Comparison of ENCODE assay signal across 18 cellular contexts in the genomic region with DNA sequence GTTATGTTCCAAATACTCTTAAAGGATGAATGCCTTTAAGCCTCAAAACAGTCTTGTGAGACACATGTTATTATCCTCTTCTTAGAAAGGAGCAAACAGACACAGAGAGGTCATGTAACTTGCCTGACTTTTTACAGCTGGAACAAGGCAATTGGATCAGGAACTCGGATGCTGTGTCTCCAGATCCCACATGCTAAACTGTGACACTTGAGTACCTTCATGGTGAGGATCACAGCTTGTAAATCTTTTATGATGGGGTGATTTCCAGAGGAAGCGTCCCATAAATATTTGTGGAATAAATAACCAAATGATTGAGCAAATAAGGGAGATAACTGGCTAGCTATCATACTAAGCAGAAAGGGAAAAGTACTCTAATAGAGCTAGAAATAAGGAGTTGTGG.
A peak's percentile ranks its signal among the peaks of the same experiment; 100 is the strongest.
DNase-seq lines count a peak whose midpoint lies in the region; ATAC-seq and TF ChIP-seq lines count a peak whose summit lies in the region.
"Had no signal": no experiment of that assay in that cellular context is flagged by ENCODE, and none has a peak within 500 bp of the region (broad histone marks: within the 10 kb centered on the region; RNA-seq: fewer than 3 reads in every experiment).

No MANE protein-coding gene starts in this region.

- no peak overlapping the region for H4K91ac ChIP-seq in IMR-90 (ENCODE audit: insufficient read depth, low read depth, low read length)
- no peak overlapping the region for H4K91ac ChIP-seq in mesenchymal stem cell (ENCODE audit: low read length)

- H3K14ac ChIP-seq in IMR-90 (replicated peaks; ENCODE audit: low read depth, low read length) (peak overlapping the region; percentile 40; the same call in 1 of the 2 replicates), mesenchymal stem cell (ENCODE audit: low read length in 2 of 2) (no peak overlapping the region)

- TF ChIP-seq RAD21 in IMR-90 (IDR thresholded peaks at IDR 0.05; ENCODE audit: low read length): no peak

- H4K8ac ChIP-seq in IMR-90 (ENCODE audit: low read depth in 2 of 2, low read length in 2 of 2): peak overlapping the region in 1 of 2 experiments; percentile 26; a peak in 1 of 4 replicates
- no peak overlapping the region for H4K8ac ChIP-seq in mesenchymal stem cell (ENCODE audit: low read length)

- H3K4ac ChIP-seq in IMR-90 (ENCODE audit: low read depth, low read length): no peak overlapping the region
- no peak overlapping the region for H3K4ac ChIP-seq in mesenchymal stem cell (ENCODE audit: low read depth in 1 of 2, low read length in 2 of 2)

- H3K27me3 ChIP-seq in IMR-90 (ENCODE audit: control insufficient read depth, insufficient read depth, low read length) (no peaks in the 10 kb centered on the region), mesenchymal stem cell (ENCODE audit: control insufficient read depth in 1 of 2, insufficient read depth in 1 of 2, low read length in 2 of 2) (no peaks in the 10 kb centered on the region)
- H3K27me3 ChIP-seq: BLaER1 treated with 17β-estradiol and CSF1 and Interleukin-3, amounts not matched to agents 10 nM and 100 nM had no signal

- H3K9ac ChIP-seq in IMR-90 (ENCODE audit: low read depth, low read length): no peak overlapping the region
- peak overlapping the region; percentile 31 for H3K9ac ChIP-seq in mesenchymal stem cell (ENCODE audit: low read length)
- H3K9ac ChIP-seq: BLaER1 treated with 17β-estradiol and CSF1 and Interleukin-3, amounts not matched to agents 10 nM and 100 nM had no signal

- POLR2A ChIA-PET in IMR-90 (lab: Charles Lee; ENCODE audit: unreplicated experiment): interaction anchor here (0.5 kb wide), 1 partner anchor 14 kb away, joined by 3 read pairs; no protein-coding TSS in a partner anchor

- H2AK5ac ChIP-seq in IMR-90 (ENCODE audit: low read depth, low read length) (no peak overlapping the region), mesenchymal stem cell (ENCODE audit: low read length, severe bottlenecking) (no peak overlapping the region)

- peak overlapping the region; percentile 23; the same call in 1 of the 2 replicates for H2BK20ac ChIP-seq in IMR-90 (ENCODE audit: low read depth, low read length)

- H3K56ac ChIP-seq in IMR-90 (ENCODE audit: extremely low read depth, insufficient read depth, low read length): no peak overlapping the region

- TF ChIP-seq CTCF in IMR-90 (conservative IDR thresholded peaks at IDR 0.05; ENCODE audit: low read depth, low read length): no peak

- H3K23ac ChIP-seq in IMR-90 (ENCODE audit: low read depth, low read length): peak overlapping the region; percentile 48
- no peak overlapping the region for H3K23ac ChIP-seq in mesenchymal stem cell (ENCODE audit: low read length in 2 of 2)

- H3K4me1 ChIP-seq in IMR-90 (ENCODE audit: control insufficient read depth, insufficient read depth, low read length): peaks cover 4% of the 10 kb centered on the region
- H3K4me1 ChIP-seq in mesenchymal stem cell (ENCODE audit: control insufficient read depth, insufficient read depth, low read depth, low read length): peaks cover 5% of the 10 kb centered on the region
- H3K4me1 ChIP-seq: BLaER1 treated with 17β-estradiol and CSF1 and Interleukin-3, amounts not matched to agents 10 nM and 100 nM; HAP-1 had no signal

- H3K4me2 ChIP-seq in IMR-90 (ENCODE audit: low read depth, low read length) (no peak overlapping the region), mesenchymal stem cell (ENCODE audit: low read length, poor library complexity, severe bottlenecking) (no peak overlapping the region)
- H3K4me2 ChIP-seq: BLaER1 treated with 17β-estradiol and CSF1 and Interleukin-3, amounts not matched to agents 10 nM and 100 nM had no signal

- WGBS in IMR-90 (ENCODE audit: extremely low coverage in 2 of 2, insufficient read length in 1 of 2), 2 experiments: no CpG with 5 or more reads among the region's 2 CpGs
- 60% methylated on average over 2 of the region's 2 CpGs for WGBS in mesenchymal stem cell

- H2BK12ac ChIP-seq in mesenchymal stem cell (ENCODE audit: low read length in 2 of 2): no peak overlapping the region

- H3K9me1 ChIP-seq in IMR-90 (ENCODE audit: insufficient read depth, low read length): peaks cover 12% of the 10 kb centered on the region; the same call in 1 of the 2 replicates

- dilution Hi-C loops in IMR-90 (cut with HindIII; ENCODE audit: low sequenced_read_pairs, unreplicated experiment): no loop called here

- H3K27ac ChIP-seq in IMR-90 (ENCODE audit: insufficient read depth, low read length) (no peak overlapping the region), mesenchymal stem cell (ENCODE audit: low read length, poor library complexity, severe bottlenecking) (no peak overlapping the region)
- H3K27ac ChIP-seq: 22Rv1; BLaER1 treated with 17β-estradiol and CSF1 and Interleukin-3, amounts not matched to agents 10 nM and 100 nM had no signal

- H3K79me1 ChIP-seq in IMR-90 (ENCODE audit: low read depth in 1 of 2, low read length in 2 of 2) (peaks cover 0 to 19% of the 10 kb centered on the region in 2 experiments; a peak in 2 of 4 replicates), mesenchymal stem cell (replicated peaks; ENCODE audit: low read length, poor library complexity, severe bottlenecking) (peaks cover 6% of the 10 kb centered on the region)

- H2AFZ ChIP-seq in IMR-90 (replicated peaks; ENCODE audit: low read length, poor library complexity) (no peak overlapping the region), mesenchymal stem cell (ENCODE audit: low read depth, low read length) (no peak overlapping the region)

- H3K18ac ChIP-seq in IMR-90 (ENCODE audit: low read depth, low read length) (no peak overlapping the region), mesenchymal stem cell (ENCODE audit: low read depth in 1 of 2, low read length in 2 of 2) (no peak overlapping the region)

- H2AK9ac ChIP-seq in IMR-90 (replicated peaks; ENCODE audit: low read depth, low read length, poor library complexity): no peak overlapping the region

- no peak for TF ChIP-seq POLR2A in IMR-90 (IDR thresholded peaks at IDR 0.05; ENCODE audit: low read depth, low read length)

- CTCF ChIA-PET in IMR-90 (lab: Yijun Ruan, JAX): interaction anchor here (0.8 kb wide), 1 partner anchor 19 kb away, joined by 3 read pairs; no protein-coding TSS in a partner anchor

- in situ Hi-C loops in IMR-90 (cut with MboI; ENCODE audit: low sequenced_read_pairs): no loop called here

- no peak overlapping the region for H2BK15ac ChIP-seq in IMR-90 (ENCODE audit: low read depth, low read length)
- H2BK15ac ChIP-seq in mesenchymal stem cell (ENCODE audit: low read depth, poor library complexity, severe bottlenecking): no peak overlapping the region

- H4K20me1 ChIP-seq in IMR-90 (ENCODE audit: insufficient read depth, low read length): no peaks in the 10 kb centered on the region
- H4K20me1 ChIP-seq: BLaER1 treated with 17β-estradiol and CSF1 and Interleukin-3, amounts not matched to agents 10 nM and 100 nM had no signal

- ATAC-seq in IMR-90 (ENCODE audit: low read depth) (no peak), GM18867 (IDR thresholded peaks at IDR 0.05; ENCODE audit: unreplicated experiment) (no peak), GM21786 (IDR thresholded peaks at IDR 0.05; ENCODE audit: unreplicated experiment) (no peak)
- ATAC-seq: GM12878 had no signal

- H3K4me3 ChIP-seq in IMR-90 (ENCODE audit: insufficient read depth, low read depth, low read length): no peak overlapping the region
- H3K4me3 ChIP-seq in mesenchymal stem cell (ENCODE audit: insufficient read depth in 1 of 2, low read depth in 1 of 2, low read length in 2 of 2): no peak overlapping the region
- H3K4me3 ChIP-seq: BLaER1 treated with 17β-estradiol and CSF1 and Interleukin-3, amounts not matched to agents 10 nM and 100 nM; GM12878; HAP-1 had no signal

- no peak overlapping the region for H4K5ac ChIP-seq in IMR-90 (ENCODE audit: low read depth, low read length)

- H3K36me3 ChIP-seq in IMR-90 (ENCODE audit: control insufficient read depth, insufficient read depth, low read length) (no peaks in the 10 kb centered on the region), mesenchymal stem cell (ENCODE audit: control insufficient read depth in 1 of 2, insufficient read depth in 2 of 2, low read depth in 1 of 2, low read length in 2 of 2) (peaks cover 0 to 5% of the 10 kb centered on the region in 2 experiments)
- H3K36me3 ChIP-seq: BLaER1 treated with 17β-estradiol and CSF1 and Interleukin-3, amounts not matched to agents 10 nM and 100 nM; HAP-1 had no signal

- no TSS peak for BruUV-seq in IMR-90 (replicated peaks; lab: Mats Ljungman, UMichigan)

- H3K9me3 ChIP-seq in IMR-90 (ENCODE audit: control insufficient read depth, insufficient read depth, low read length): no peaks in the 10 kb centered on the region
- no peaks in the 10 kb centered on the region for H3K9me3 ChIP-seq in mesenchymal stem cell (ENCODE audit: control insufficient read depth, low read length)
- H3K9me3 ChIP-seq: HAP-1 had no signal

- DNase-seq in NCI-H82 (lab: John Stamatoyannopoulos, UW) (peak; percentile 28), NCI-H82 treated with DMSO at 0.1 percent for 48 hours (lab: John Stamatoyannopoulos, UW; ENCODE audit: unreplicated experiment) (no peak), IMR-90 (no peak), SK-N-DZ (ENCODE audit: low spot score) (peak; percentile 35), mesenchymal stem cell (no peak), NCI-H1092 (lab: John Stamatoyannopoulos, UW) (no peak)
- DNase-seq: Calu3; CD4-positive, alpha-beta T cell; COR-L47; DMS53; DMS79 treated with DMSO at 0.1 percent for 48 hours; GOT3 had no signal

- H2BK5ac ChIP-seq in IMR-90 (ENCODE audit: low read depth, low read length, poor library complexity, severe bottlenecking) (no peak overlapping the region), mesenchymal stem cell (ENCODE audit: low read depth, low read length, poor library complexity, severe bottlenecking) (no peak overlapping the region)

- no peak overlapping the region for H2BK120ac ChIP-seq in IMR-90 (ENCODE audit: low read depth, low read length)
- H2BK120ac ChIP-seq in mesenchymal stem cell (ENCODE audit: low read depth, low read length): no peak overlapping the region

- intact Hi-C loops in IMR-90 (cut with micrococcal nuclease): no loop called here

TF ChIP-seq in IMR-90, 13 proteins besides CTCF, POLR2A, EP300 and RAD21 (continues in another document):
- no peak for TF ChIP-seq CHD1 (IDR thresholded peaks at IDR 0.05; ENCODE audit: low read depth, low read length)
- TF ChIP-seq, protein P1, sequence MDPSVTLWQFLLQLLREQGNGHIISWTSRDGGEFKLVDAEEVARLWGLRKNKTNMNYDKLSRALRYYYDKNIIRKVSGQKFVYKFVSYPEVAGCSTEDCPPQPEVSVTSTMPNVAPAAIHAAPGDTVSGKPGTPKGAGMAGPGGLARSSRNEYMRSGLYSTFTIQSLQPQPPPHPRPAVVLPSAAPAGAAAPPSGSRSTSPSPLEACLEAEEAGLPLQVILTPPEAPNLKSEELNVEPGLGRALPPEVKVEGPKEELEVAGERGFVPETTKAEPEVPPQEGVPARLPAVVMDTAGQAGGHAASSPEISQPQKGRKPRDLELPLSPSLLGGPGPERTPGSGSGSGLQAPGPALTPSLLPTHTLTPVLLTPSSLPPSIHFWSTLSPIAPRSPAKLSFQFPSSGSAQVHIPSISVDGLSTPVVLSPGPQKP (IDR thresholded peaks at IDR 0.05; ENCODE audit: borderline replicate concordance, low read depth, low read length): no peak

Comparison
In these comparisons a context has a peak if more than half of its experiments do, and no peak if none do; other contexts are left out.
1. DNase-seq: peak in NCI-H82 (single experiment) and SK-N-DZ (single experiment); none in NCI-H82 treated with DMSO at 0.1 percent for 48 hours (single experiment), IMR-90 (single experiment), mesenchymal stem cell (single experiment) and NCI-H1092 (single experiment).